In genomic region chr1:42700006-42700405, GRCh38 we compare ENCODE assay signal across 29 cellular contexts. TPM values are rescaled to one million over a fixed set of nuclear protein-coding genes. Genes with fewer than 3 reads are reported as not detected.
DNase-seq lines count a peak whose midpoint lies in the region; ATAC-seq and TF ChIP-seq lines count a peak whose summit lies in the region.
"Had no signal": no experiment of that assay in that cellular context is flagged by ENCODE, and none has a peak within 500 bp of the region (broad histone marks: within the 10 kb centered on the region; RNA-seq: fewer than 3 reads in every experiment).

No MANE protein-coding gene starts in this region.

- intact Hi-C loops in activated CD4-positive, alpha-beta memory T cell treated with anti-CD3 and anti-CD28 coated beads for 36 hours (cut with micrococcal nuclease), result no loop called here
- intact Hi-C loops in Caco-2 (cut with micrococcal nuclease; ENCODE audit: unreplicated experiment), result no loop called here
- intact Hi-C loops in PC-3 (cut with micrococcal nuclease), result no loop called here

- DNase-seq in activated CD4-positive, alpha-beta memory T cell treated with anti-CD3 and anti-CD28 coated beads for 36 hours, result no peak
- DNase-seq in activated CD4-positive, alpha-beta memory T cell treated with anti-CD3 and anti-CD28 coated beads, Interleukin-2, amount 10 ng/mL, durations not matched to agents 7 days and 5 days, result no peak
- DNase-seq in Caco-2 (no peak), PC-3 (peak; percentile 56), HT-29 (ENCODE audit: low spot score) (no peak)
- no peak for DNase-seq in central memory CD8-positive, alpha-beta T cell (ENCODE audit: low spot score in 2 of 2)
- DNase-seq: 8988T; activated CD4-positive, alpha-beta T cell treated with anti-CD3 and anti-CD28 coated beads for 1 hour; activated naive CD4-positive, alpha-beta T cell treated with anti-CD3 and anti-CD28 coated beads, Interleukin-2, amount 10 ng/mL, durations not matched to agents 7 days and 5 days; activated T-cell treated with anti-CD3 and anti-CD28 coated beads, Interleukin-2, amount 50 U/mL, for 1 hour; aorta; DMS79 treated with DMSO at 0.1 percent for 48 hours; mesenchymal stem cell; NCI-H1417; NCI-H2029; NCI-H524; OCI-M1; small intestine; testis had no signal

- H3K27me3 ChIP-seq in Caco-2 (replicated peaks; ENCODE audit: control insufficient read depth, insufficient read depth, low read length) (no peaks in the 10 kb centered on the region), PC-3 (ENCODE audit: low read length) (no peaks in the 10 kb centered on the region)
- H3K27me3 ChIP-seq: right atrium auricular region, testis had no signal

- H3K9me3 Mint-ChIP-seq in activated CD4-positive, alpha-beta memory T cell treated with anti-CD3 and anti-CD28 coated beads for 36 hours, result no peaks in the 10 kb centered on the region
- no peaks in the 10 kb centered on the region for H3K9me3 Mint-ChIP-seq in activated CD4-positive, alpha-beta memory T cell treated with anti-CD3 and anti-CD28 coated beads, Interleukin-2, amount 10 ng/mL, durations not matched to agents 7 days and 5 days
- no peaks in the 10 kb centered on the region for H3K9me3 Mint-ChIP-seq in Caco-2 (ENCODE audit: unreplicated experiment)
- no peaks in the 10 kb centered on the region for H3K9me3 Mint-ChIP-seq in central memory CD8-positive, alpha-beta T cell
- H3K9me3 Mint-ChIP-seq: activated naive CD4-positive, alpha-beta T cell treated with anti-CD3 and anti-CD28 coated beads, Interleukin-2, amount 10 ng/mL, durations not matched to agents 7 days and 5 days; stimulated activated naive CD8-positive, alpha-beta T cell treated with anti-CD3 and anti-CD28 coated beads, Interleukin-15, Interleukin-2, amounts not matched to agents 100 ng/mL and 50 ng/mL, for 24 hours had no signal

- CTCF ChIA-PET in activated CD4-positive, alpha-beta memory T cell treated with anti-CD3 and anti-CD28 coated beads for 36 hours (lab: Charles Lee), result no interaction called here
- CTCF ChIA-PET in activated CD4-positive, alpha-beta memory T cell treated with anti-CD3 and anti-CD28 coated beads, Interleukin-2, amount 10 ng/mL, durations not matched to agents 7 days and 5 days (lab: Charles Lee), result no interaction called here
- CTCF ChIA-PET in Caco-2 (lab: Charles Lee) (no interaction called here), PC-3 (lab: Charles Lee) (no interaction called here)

- POLR2A ChIA-PET in activated CD4-positive, alpha-beta memory T cell treated with anti-CD3 and anti-CD28 coated beads for 36 hours (lab: Charles Lee), result no interaction called here
- POLR2A ChIA-PET in activated CD4-positive, alpha-beta memory T cell treated with anti-CD3 and anti-CD28 coated beads, Interleukin-2, amount 10 ng/mL, durations not matched to agents 7 days and 5 days (lab: Charles Lee), result no interaction called here
- POLR2A ChIA-PET in Caco-2 (lab: Charles Lee) (no interaction called here), PC-3 (lab: Charles Lee; ENCODE audit: unreplicated experiment) (no interaction called here)

- peaks cover 92% of the 10 kb centered on the region for H3K36me3 Mint-ChIP-seq in activated CD4-positive, alpha-beta memory T cell treated with anti-CD3 and anti-CD28 coated beads for 36 hours
- H3K36me3 Mint-ChIP-seq in activated CD4-positive, alpha-beta memory T cell treated with anti-CD3 and anti-CD28 coated beads, Interleukin-2, amount 10 ng/mL, durations not matched to agents 7 days and 5 days (ENCODE audit: low read depth), result peaks cover 98% of the 10 kb centered on the region
- H3K36me3 Mint-ChIP-seq in Caco-2 (ENCODE audit: insufficient read depth, unreplicated experiment), result peaks cover 95% of the 10 kb centered on the region
- peaks cover 94% of the 10 kb centered on the region for H3K36me3 Mint-ChIP-seq in central memory CD8-positive, alpha-beta T cell (ENCODE audit: insufficient read depth)

- no peak overlapping the region for H3K4me3 Mint-ChIP-seq in activated CD4-positive, alpha-beta memory T cell treated with anti-CD3 and anti-CD28 coated beads for 36 hours
- H3K4me3 Mint-ChIP-seq in activated CD4-positive, alpha-beta memory T cell treated with anti-CD3 and anti-CD28 coated beads, Interleukin-2, amount 10 ng/mL, durations not matched to agents 7 days and 5 days, result no peak overlapping the region
- no peak overlapping the region for H3K4me3 Mint-ChIP-seq in Caco-2 (ENCODE audit: unreplicated experiment)
- H3K4me3 Mint-ChIP-seq in central memory CD8-positive, alpha-beta T cell, result no peak overlapping the region
- H3K4me3 Mint-ChIP-seq: activated naive CD4-positive, alpha-beta T cell treated with anti-CD3 and anti-CD28 coated beads, Interleukin-2, amount 10 ng/mL, durations not matched to agents 7 days and 5 days; stimulated activated naive CD8-positive, alpha-beta T cell treated with anti-CD3 and anti-CD28 coated beads, Interleukin-15, Interleukin-2, amounts not matched to agents 100 ng/mL and 50 ng/mL, for 24 hours had no signal

- BruUV-seq in Caco-2 (replicated peaks; lab: Mats Ljungman, UMichigan) (no TSS peak), PC-3 (replicated peaks; lab: Mats Ljungman, UMichigan) (no TSS peak)

- peaks cover 60% of the 10 kb centered on the region for H3K79me2 ChIP-seq in PC-3 (ENCODE audit: low read length)

- H3K4me3 ChIP-seq in Caco-2 (ENCODE audit: low read depth, low read length) (no peak overlapping the region), PC-3 (ENCODE audit: low read length) (no peak overlapping the region)
- H3K4me3 ChIP-seq: right atrium auricular region, testis had no signal

- H3K9me3 ChIP-seq in Caco-2, result no peaks in the 10 kb centered on the region
- H3K9me3 ChIP-seq in PC-3 (ENCODE audit: low read length), result no peaks in the 10 kb centered on the region
- H3K9me3 ChIP-seq: right atrium auricular region, testis had no signal

- H3K4me1 ChIP-seq in Caco-2 (no peaks in the 10 kb centered on the region), PC-3 (ENCODE audit: insufficient read depth, low read length) (peaks cover 18% of the 10 kb centered on the region)
- H3K4me1 ChIP-seq: right atrium auricular region, testis had no signal

- H3K9me2 ChIP-seq in PC-3 (replicated peaks; ENCODE audit: low read length), result no peaks in the 10 kb centered on the region

- H3K9ac ChIP-seq in PC-3 (ENCODE audit: low read length), result no peak overlapping the region
- H3K9ac ChIP-seq: KMS-11 had no signal

- H3K27me3 Mint-ChIP-seq in activated CD4-positive, alpha-beta memory T cell treated with anti-CD3 and anti-CD28 coated beads for 36 hours, result no peaks in the 10 kb centered on the region
- no peaks in the 10 kb centered on the region for H3K27me3 Mint-ChIP-seq in activated CD4-positive, alpha-beta memory T cell treated with anti-CD3 and anti-CD28 coated beads, Interleukin-2, amount 10 ng/mL, durations not matched to agents 7 days and 5 days
- H3K27me3 Mint-ChIP-seq in Caco-2 (ENCODE audit: insufficient read depth, unreplicated experiment), result no peaks in the 10 kb centered on the region
- H3K27me3 Mint-ChIP-seq in central memory CD8-positive, alpha-beta T cell, result no peaks in the 10 kb centered on the region
- H3K27me3 Mint-ChIP-seq: activated naive CD4-positive, alpha-beta T cell treated with anti-CD3 and anti-CD28 coated beads, Interleukin-2, amount 10 ng/mL, durations not matched to agents 7 days and 5 days; stimulated activated naive CD8-positive, alpha-beta T cell treated with anti-CD3 and anti-CD28 coated beads, Interleukin-15, Interleukin-2, amounts not matched to agents 100 ng/mL and 50 ng/mL, for 24 hours had no signal

- TF ChIP-seq CTCF in Caco-2 (IDR thresholded peaks at IDR 0.05; ENCODE audit: insufficient read depth in 1 of 2, low read depth in 1 of 2, low read length in 1 of 2, severe bottlenecking in 1 of 2, unreplicated experiment in 1 of 2) (no peak), PC-3 (conservative IDR thresholded peaks at IDR 0.05; ENCODE audit: low read depth, low read length) (no peak)

- no peak overlapping the region for H3K4me2 ChIP-seq in PC-3 (ENCODE audit: low read length)
- H3K4me2 ChIP-seq: KMS-11 had no signal

- H3K27ac Mint-ChIP-seq in activated CD4-positive, alpha-beta memory T cell treated with anti-CD3 and anti-CD28 coated beads for 36 hours, result peak overlapping the region; percentile 14
- H3K27ac Mint-ChIP-seq in activated CD4-positive, alpha-beta memory T cell treated with anti-CD3 and anti-CD28 coated beads, Interleukin-2, amount 10 ng/mL, durations not matched to agents 7 days and 5 days, result no peak overlapping the region
- peak overlapping the region; percentile 25 for H3K27ac Mint-ChIP-seq in Caco-2 (ENCODE audit: unreplicated experiment)
- H3K27ac Mint-ChIP-seq in central memory CD8-positive, alpha-beta T cell (ENCODE audit: low read depth), result peak overlapping the region; percentile 42
- H3K27ac Mint-ChIP-seq: activated naive CD4-positive, alpha-beta T cell treated with anti-CD3 and anti-CD28 coated beads, Interleukin-2, amount 10 ng/mL, durations not matched to agents 7 days and 5 days had no signal

- ATAC-seq in PC-3 (peak; percentile 63; the same call in 1 of the 2 replicates), GM21515 (IDR thresholded peaks at IDR 0.05; ENCODE audit: unreplicated experiment) (no peak), HG03342 (IDR thresholded peaks at IDR 0.05; ENCODE audit: unreplicated experiment) (no peak)
- no peak for ATAC-seq in central memory CD8-positive, alpha-beta T cell (replicated peaks; ENCODE audit: extremely low read depth, poor library complexity, severe bottlenecking)
- ATAC-seq: left lobe of liver, Right ventricle myocardium inferior had no signal

- H4K20me1 ChIP-seq in PC-3 (ENCODE audit: low read length), result peaks cover 32% of the 10 kb centered on the region

- H2AFZ ChIP-seq in PC-3 (ENCODE audit: low read length), result no peak overlapping the region

- peaks cover 10% of the 10 kb centered on the region for H3K4me1 Mint-ChIP-seq in activated CD4-positive, alpha-beta memory T cell treated with anti-CD3 and anti-CD28 coated beads for 36 hours (ENCODE audit: low read depth)
- peaks cover 4% of the 10 kb centered on the region for H3K4me1 Mint-ChIP-seq in activated CD4-positive, alpha-beta memory T cell treated with anti-CD3 and anti-CD28 coated beads, Interleukin-2, amount 10 ng/mL, durations not matched to agents 7 days and 5 days
- peaks cover 7% of the 10 kb centered on the region for H3K4me1 Mint-ChIP-seq in Caco-2 (ENCODE audit: low read depth, unreplicated experiment)
- peaks cover 21% of the 10 kb centered on the region for H3K4me1 Mint-ChIP-seq in central memory CD8-positive, alpha-beta T cell

- H3K27ac ChIP-seq in PC-3 (ENCODE audit: low read length), result no peak overlapping the region
- H3K27ac ChIP-seq: C4-2B, KMS-11, right atrium auricular region, testis had no signal

- peaks cover 10% of the 10 kb centered on the region for H3F3A ChIP-seq in PC-3 (ENCODE audit: low read length, unreplicated experiment)

- H3K36me3 ChIP-seq in Caco-2 (ENCODE audit: control insufficient read depth, insufficient read depth, low read length) (peaks cover 3% of the 10 kb centered on the region; the same call in 1 of the 2 replicates), PC-3 (ENCODE audit: low read depth, low read length) (peaks cover 88% of the 10 kb centered on the region)

RNA-seq across cellular contexts. Expression of gene YBX1, which starts 17.8 kb away (rescaled TPM):
- total RNA-seq in activated CD4-positive, alpha-beta memory T cell treated with anti-CD3 and anti-CD28 coated beads for 36 hours, result 1,000 to 10,000 TPM; 1,101 to 1,134 TPM
- total RNA-seq in activated CD4-positive, alpha-beta memory T cell treated with anti-CD3 and anti-CD28 coated beads, Interleukin-2, amount 10 ng/mL, durations not matched to agents 7 days and 5 days, result 100 to 1,000 TPM; 575 to 580 TPM
- total RNA-seq in Caco-2 (2022) (567 and 622 TPM in 2 replicates), PC-3 (2014; rRNA removed) (1,259 and 1,468 TPM in 2 replicates)
- 900 and 1,047 TPM in 2 replicates for total RNA-seq in HT-29 (2014; rRNA removed; shearing (Covaris generic))

RNA-seq across cellular contexts. Expression of gene CLDN19, which starts 40.0 kb away (rescaled TPM):
- not detected for total RNA-seq in activated CD4-positive, alpha-beta memory T cell treated with anti-CD3 and anti-CD28 coated beads for 36 hours
- not detected for total RNA-seq in activated CD4-positive, alpha-beta memory T cell treated with anti-CD3 and anti-CD28 coated beads, Interleukin-2, amount 10 ng/mL, durations not matched to agents 7 days and 5 days
- 2.9 and 4.0 TPM in 2 replicates for total RNA-seq in Caco-2 (2022)
- 0.17 TPM in 1 of 2 replicates, not detected in the other for total RNA-seq in PC-3 (2014; rRNA removed)
- not detected in 2 replicates for total RNA-seq in HT-29 (2014; rRNA removed; shearing (Covaris generic))
- total RNA-seq: activated CD8-positive, alpha-beta memory T cell treated with anti-CD3 and anti-CD28 coated beads for 36 hours; left lobe of liver; Right ventricle myocardium inferior; T-helper 2 cell treated with Interferon-gamma antibody and Interleukin-4, amounts not matched to agents 100 ng/mL and 5 ng/mL, for 36 hours had no signal

RNA-seq across cellular contexts. Expression of gene PPIH, which starts 41.8 kb away (rescaled TPM):
- total RNA-seq in activated CD4-positive, alpha-beta memory T cell treated with anti-CD3 and anti-CD28 coated beads for 36 hours, result 10 to 100 TPM; 91.0 to 94.0 TPM
- 10 to 100 TPM; 71.3 to 71.4 TPM for total RNA-seq in activated CD4-positive, alpha-beta memory T cell treated with anti-CD3 and anti-CD28 coated beads, Interleukin-2, amount 10 ng/mL, durations not matched to agents 7 days and 5 days
- total RNA-seq in Caco-2 (2022) (54.7 and 58.2 TPM in 2 replicates), PC-3 (2014; rRNA removed) (81.5 and 103 TPM in 2 replicates)
- 61.2 and 61.7 TPM in 2 replicates for total RNA-seq in HT-29 (2014; rRNA removed; shearing (Covaris generic))
